In the genomic region with DNA sequence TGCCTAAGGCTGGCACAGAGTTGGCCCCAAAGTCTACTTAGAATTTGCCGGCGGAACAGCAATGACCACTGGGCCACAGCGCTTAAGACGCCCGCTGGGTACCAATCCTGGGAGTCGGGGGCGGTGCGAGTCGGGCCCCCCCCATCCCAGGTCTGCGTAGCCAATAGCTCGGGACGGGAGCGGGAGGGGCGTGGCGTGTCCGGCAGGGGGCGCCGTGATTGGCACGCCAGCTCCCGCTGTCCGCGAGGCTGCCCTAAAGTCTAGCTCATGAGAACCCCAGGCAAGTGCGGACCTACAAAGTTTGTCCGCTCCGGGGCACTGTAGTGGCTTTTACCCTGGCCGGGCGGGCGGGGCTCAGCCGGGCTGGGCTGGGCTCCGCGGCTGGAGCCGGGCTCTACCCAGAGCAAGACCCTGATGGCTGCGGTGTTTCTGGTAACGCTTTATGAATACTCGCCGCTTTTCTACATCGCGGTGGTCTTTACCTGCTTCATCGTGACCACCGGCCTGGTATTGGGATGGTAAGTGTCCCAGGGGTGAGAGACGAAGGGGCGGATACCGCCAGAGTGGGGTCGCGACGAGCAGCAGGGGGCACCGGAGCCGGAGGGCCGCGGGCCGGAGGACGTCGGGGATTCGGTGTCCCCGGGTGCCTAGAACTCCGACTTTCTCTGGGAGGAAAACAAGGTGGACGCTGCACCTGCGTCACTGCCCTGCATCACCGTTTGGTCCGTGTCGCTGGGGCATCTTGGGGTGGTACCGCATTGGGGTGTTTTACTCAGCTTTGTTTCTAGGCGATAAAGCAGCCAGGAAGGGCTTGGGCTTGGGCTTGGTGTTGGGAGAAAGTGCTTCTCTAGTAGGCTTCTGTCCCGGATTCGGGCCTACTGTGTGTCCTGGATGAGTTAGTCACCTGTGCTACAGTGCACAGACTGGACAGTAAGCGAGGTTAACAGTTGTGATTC, we compare ENCODE assay signal across 8 cellular contexts. TPM values are rescaled to one million over a fixed set of nuclear protein-coding genes. Genes with fewer than 3 reads are reported as not detected.
DNase-seq lines count a peak whose midpoint lies in the region; ATAC-seq and TF ChIP-seq lines count a peak whose summit lies in the region.

TSS of gene CGRRF1 (plus strand) at position 361 of the 956 bp plus-strand sequence. CDS start at position 415, 54 bp downstream.

- H3K4me2 ChIP-seq in DND-41 (ENCODE audit: insufficient read depth, low read length) = peak within 1 kb of the TSS; percentile 95
- peak within 1 kb of the TSS; percentile 78 for H3K4me2 ChIP-seq in KMS-11

- H3K27me3 ChIP-seq in DND-41 (ENCODE audit: insufficient read depth, low read length, poor library complexity) (peaks cover 14% of the 10 kb centered on the region), KMS-11 (ENCODE audit: insufficient read depth, low read depth) (no peaks in the 10 kb centered on the region), Panc1 (ENCODE audit: control insufficient read depth, insufficient read depth, low read length) (no peaks in the 10 kb centered on the region), esophagus (ENCODE audit: control insufficient read depth in 1 of 2, insufficient read depth in 2 of 2, low read length in 2 of 2) (no peaks in the 10 kb centered on the region), muscle layer of duodenum (ENCODE audit: low read depth, low read length) (no peaks in the 10 kb centered on the region)

- H4K20me1 ChIP-seq in DND-41 (ENCODE audit: insufficient read depth, low read length) = no peaks in the 10 kb centered on the region
- no peaks in the 10 kb centered on the region for H4K20me1 ChIP-seq in KMS-11 (ENCODE audit: insufficient read depth)

- ATAC-seq in DND-41 (ENCODE audit: insufficient read depth, low read depth) (peak; percentile 96), GM21737 (IDR thresholded peaks at IDR 0.05; ENCODE audit: unreplicated experiment) (peak; percentile 99), Panc1 (peak; percentile 100)
- peak; percentile 99 for ATAC-seq in activated T-cell treated with anti-CD3 and anti-CD28 coated beads, Interleukin-2, amount 50 U/mL, for 4 hours

- peaks cover 14% of the 10 kb centered on the region for H3K36me3 Mint-ChIP-seq in activated T-cell treated with anti-CD3 and anti-CD28 coated beads, Interleukin-2, amount 50 U/mL, for 4 hours (ENCODE audit: insufficient read depth)

- intact Hi-C loops in Panc1 (cut with micrococcal nuclease; ENCODE audit: unreplicated experiment) = no loop called here

- POLR2A ChIA-PET in Panc1 (lab: Charles Lee) = interaction anchor here (0.6 to 0.8 kb wide), 3 partner anchors 11 to 517 kb away, joined by 3 to 10 read pairs (median 4); partner anchors contain the start of genes SOCS4 and WDHD1

- no peaks in the 10 kb centered on the region for H3K27me3 Mint-ChIP-seq in activated T-cell treated with anti-CD3 and anti-CD28 coated beads, Interleukin-2, amount 50 U/mL, for 4 hours (ENCODE audit: low read depth)

- H3K27ac ChIP-seq in DND-41 (ENCODE audit: low read length) = peak within 1 kb of the TSS; percentile 19; the same call in 1 of the 2 replicates
- no peak within 1 kb of the TSS for H3K27ac ChIP-seq in KMS-11
- peak within 1 kb of the TSS; percentile 84 for H3K27ac ChIP-seq in Panc1 (ENCODE audit: low read length)
- H3K27ac ChIP-seq in esophagus (ENCODE audit: low read depth in 2 of 2, low read length in 1 of 2) = peak within 1 kb of the TSS; percentile 71 to 88
- H3K27ac ChIP-seq in muscle layer of duodenum (ENCODE audit: low read length) = peak within 1 kb of the TSS; percentile 72

- TF ChIP-seq CTCF in DND-41 (IDR thresholded peaks at IDR 0.05; ENCODE audit: borderline replicate concordance, extremely low read depth, low read length, poor library complexity, severe bottlenecking) = peak; percentile 61
- TF ChIP-seq CTCF in KMS-11 (conservative IDR thresholded peaks at IDR 0.05; ENCODE audit: low read depth, low read length) = peak; percentile 64
- TF ChIP-seq CTCF in Panc1 (IDR thresholded peaks at IDR 0.05) = peak; percentile 35

- in situ Hi-C loops in Panc1 (cut with HindIII; ENCODE audit: low pct_unique_long_range_greater_than_20kb, low sequenced_read_pairs) = no loop called here

- H3K9me3 ChIP-seq in DND-41 (ENCODE audit: insufficient read depth, low read length, severe bottlenecking) (no peaks in the 10 kb centered on the region), Panc1 (ENCODE audit: control insufficient read depth, insufficient read depth, low read depth, low read length) (no peaks in the 10 kb centered on the region), esophagus (ENCODE audit: control insufficient read depth in 2 of 2, insufficient read depth in 1 of 2, low read depth in 1 of 2, low read length in 1 of 2) (no peaks in the 10 kb centered on the region), muscle layer of duodenum (ENCODE audit: control insufficient read depth in 1 of 2, low read length in 2 of 2) (no peaks in the 10 kb centered on the region)

- CTCF ChIA-PET in Panc1 (lab: Charles Lee) = no interaction called here

- DNase-seq in DND-41 (peak; percentile 88), Panc1 (ENCODE audit: low read depth, low spot score) (peak; percentile 72)
- DNase-seq in activated T-cell treated with anti-CD3 and anti-CD28 coated beads, Interleukin-2, amount 50 U/mL, for 4 hours = peak; percentile 94
- DNase-seq in stimulated activated CD8-positive, alpha-beta memory T cell treated with anti-CD3 and anti-CD28 coated beads, Interleukin-7, amount 100 ng/mL, for 4 hours (ENCODE audit: low read depth in 2 of 2) = peak; percentile 86 to 95

- H3K4me1 ChIP-seq in DND-41 (ENCODE audit: insufficient read depth, low read length) = peaks cover 32% of the 10 kb centered on the region
- H3K4me1 ChIP-seq in KMS-11 (ENCODE audit: low read depth, poor library complexity, severe bottlenecking) = peaks cover 18% of the 10 kb centered on the region
- H3K4me1 ChIP-seq in Panc1 (ENCODE audit: control insufficient read depth, insufficient read depth, low read length) = peaks cover 6% of the 10 kb centered on the region
- H3K4me1 ChIP-seq in esophagus (ENCODE audit: control insufficient read depth in 2 of 2, insufficient read depth in 2 of 2, low read length in 1 of 2) = no peaks in the 10 kb centered on the region
- peaks cover 12 to 28% of the 10 kb centered on the region in 2 donors for H3K4me1 ChIP-seq in muscle layer of duodenum (ENCODE audit: control insufficient read depth in 1 of 2, insufficient read depth in 2 of 2, low read length in 2 of 2)

- peaks cover 49% of the 10 kb centered on the region for H3K4me1 Mint-ChIP-seq in activated T-cell treated with anti-CD3 and anti-CD28 coated beads, Interleukin-2, amount 50 U/mL, for 4 hours (ENCODE audit: low read depth)

- H3K79me2 ChIP-seq in DND-41 (ENCODE audit: insufficient read depth, low read length) (no peaks in the 10 kb centered on the region), KMS-11 (ENCODE audit: insufficient read depth, low read depth) (no peaks in the 10 kb centered on the region)

- peak within 1 kb of the TSS; percentile 92 for H2AFZ ChIP-seq in DND-41 (ENCODE audit: low read depth, low read length)
- peak within 1 kb of the TSS; percentile 81 for H2AFZ ChIP-seq in KMS-11 (ENCODE audit: low read depth)

- H3K9me3 Mint-ChIP-seq in activated T-cell treated with anti-CD3 and anti-CD28 coated beads, Interleukin-2, amount 50 U/mL, for 4 hours = no peaks in the 10 kb centered on the region

- H3K36me3 ChIP-seq in DND-41 (ENCODE audit: insufficient read depth, low read length) (peaks cover 3% of the 10 kb centered on the region; the same call in 1 of the 2 replicates), KMS-11 (ENCODE audit: insufficient read depth) (no peaks in the 10 kb centered on the region), Panc1 (ENCODE audit: control insufficient read depth, insufficient read depth, low read length) (no peaks in the 10 kb centered on the region; the same call in 1 of the 2 replicates), esophagus (ENCODE audit: control insufficient read depth in 2 of 2, insufficient read depth in 2 of 2, low read length in 1 of 2) (no peaks in the 10 kb centered on the region), muscle layer of duodenum (ENCODE audit: control insufficient read depth in 1 of 2, insufficient read depth in 2 of 2, low read length in 2 of 2) (no peaks in the 10 kb centered on the region)

- H3K4me3 ChIP-seq in DND-41 (ENCODE audit: low read depth in 1 of 2, low read length in 2 of 2) = peak within 1 kb of the TSS; percentile 67 to 87
- H3K4me3 ChIP-seq in KMS-11 (IDR thresholded peaks at IDR 0.05; ENCODE audit: insufficient read depth, low read depth, low read length) = no peak within 1 kb of the TSS
- peak within 1 kb of the TSS; percentile 90 to 97 for H3K4me3 ChIP-seq in Panc1 (ENCODE audit: low read depth in 2 of 2, low read length in 2 of 2)
- H3K4me3 ChIP-seq in esophagus (ENCODE audit: low read depth in 1 of 2, low read length in 2 of 2) = peak within 1 kb of the TSS; percentile 91 to 97
- H3K4me3 ChIP-seq in muscle layer of duodenum (ENCODE audit: low read depth in 1 of 2, low read length in 2 of 2) = peak within 1 kb of the TSS; percentile 87 to 99

- H3K4me3 Mint-ChIP-seq in activated T-cell treated with anti-CD3 and anti-CD28 coated beads, Interleukin-2, amount 50 U/mL, for 4 hours = peak within 1 kb of the TSS; percentile 97

- BruUV-seq in Panc1 (replicated peaks; lab: Mats Ljungman, UMichigan) = no TSS peak

- H3K9ac ChIP-seq in DND-41 (ENCODE audit: low read depth, low read length) (peak within 1 kb of the TSS; percentile 61), KMS-11 (peak within 1 kb of the TSS; percentile 25; the same call in 1 of the 2 replicates)

- WGBS in esophagus, 2 donors = 0 to 1% methylated on average over 66 of the region's 66 CpGs

RNA-seq across cellular contexts. Expression of gene CGRRF1, which starts in this region (rescaled TPM):
- total RNA-seq in Panc1 (2021; ENCODE audit: unreplicated experiment) = 14.1 TPM
- polyA plus RNA-seq in Panc1 (2012; ENCODE audit: insufficient read length) = 10.5 TPM
- total RNA-seq in activated T-cell treated with anti-CD3 and anti-CD28 coated beads, Interleukin-2, amount 50 U/mL, for 4 hours = 10 to 100 TPM in 1 of 3 donors, 1 to 10 TPM in 2; 9.4 to 11.8 (median 9.9) TPM
- 10 to 100 TPM in 1 of 2 donors, 1 to 10 TPM in 1; 7.8 to 10.6 TPM for polyA plus RNA-seq in esophagus
